Comparison of ENCODE assay signal across 8 cellular contexts in genomic region chr17:29929006-29929543, GRCh38. TPM values are rescaled to one million over a fixed set of nuclear protein-coding genes. Genes with fewer than 3 reads are reported as not detected.
DNase-seq lines count a peak whose midpoint lies in the region; ATAC-seq and TF ChIP-seq lines count a peak whose summit lies in the region.

No MANE protein-coding gene starts in this region.

- peak overlapping the region; percentile 81 to 87 for H3K27ac ChIP-seq in prostate gland

- DNase-seq in NOMO-1 (lab: John Stamatoyannopoulos, UW; ENCODE audit: unreplicated experiment in 2 of 2) (peak; percentile 21 to 34), NOMO-1 treated with dmso at 0.1 percent for 144 hours (lab: John Stamatoyannopoulos, UW; ENCODE audit: unreplicated experiment) (no peak), NCI-H1105 treated with DMSO at 0.1 percent for 48 hours (lab: John Stamatoyannopoulos, UW) (peak; percentile 52), germinal center (ENCODE audit: low spot score) (peak; percentile 7), prostate gland (ENCODE audit: low spot score) (peak; percentile 10), GM20000 (ENCODE audit: low spot score) (no peak)
- DNase-seq in activated CD4-positive, alpha-beta T cell treated with anti-CD3 and anti-CD28 coated beads, Interleukin-2, amount 50 U/mL, for 1 hour, result peak; percentile 14

- H3K36me3 ChIP-seq in prostate gland, result no peaks in the 10 kb centered on the region

- intact Hi-C loops in prostate gland (cut with DNase I), result no loop called here

- H3K4me3 ChIP-seq in prostate gland, result peak overlapping the region; percentile 81 to 93

- WGBS in prostate gland, result 2% methylated on average over 13 of the region's 13 CpGs

- no peak for TF ChIP-seq POLR2A in prostate gland (IDR thresholded peaks at IDR 0.05)

- TF ChIP-seq CTCF in prostate gland (IDR thresholded peaks at IDR 0.05) (no peak), GM20000 (IDR thresholded peaks at IDR 0.05; ENCODE audit: extremely low read depth, missing control alignments) (no peak)

- no peaks in the 10 kb centered on the region for H3K9me3 ChIP-seq in prostate gland

- H3K27me3 ChIP-seq in prostate gland (replicated peaks; ENCODE audit: insufficient read depth), result no peaks in the 10 kb centered on the region

- ATAC-seq in GM19351 (IDR thresholded peaks at IDR 0.05; ENCODE audit: unreplicated experiment), result no peak

- H3K4me1 ChIP-seq in prostate gland (replicated peaks), result peaks cover 3% of the 10 kb centered on the region

RNA-seq across cellular contexts. Expression of gene SSH2, which starts 1.0 kb away (rescaled TPM):
- 10 to 100 TPM; 10.1 to 27.5 TPM for total RNA-seq in prostate gland

RNA-seq across cellular contexts. Expression of gene EFCAB5, which starts 12.4 kb away (rescaled TPM):
- total RNA-seq in prostate gland, result under 1 TPM in 1 of 2 donors, not detected in 1; 0.57 TPM

Comparison
In these comparisons a context has a peak if more than half of its experiments do, and no peak if none do; other contexts are left out.
1. DNase-seq: peak in NOMO-1 (2 of 2), NCI-H1105 treated with DMSO at 0.1 percent for 48 hours (single experiment), activated CD4-positive, alpha-beta T cell treated with anti-CD3 and anti-CD28 coated beads, Interleukin-2, amount 50 U/mL, for 1 hour (single experiment), germinal center (single experiment) and prostate gland (single experiment); none in NOMO-1 treated with dmso at 0.1 percent for 144 hours (single experiment) and GM20000 (single experiment).